Comparison of ENCODE assay signal across 35 cellular contexts in the genomic region with DNA sequence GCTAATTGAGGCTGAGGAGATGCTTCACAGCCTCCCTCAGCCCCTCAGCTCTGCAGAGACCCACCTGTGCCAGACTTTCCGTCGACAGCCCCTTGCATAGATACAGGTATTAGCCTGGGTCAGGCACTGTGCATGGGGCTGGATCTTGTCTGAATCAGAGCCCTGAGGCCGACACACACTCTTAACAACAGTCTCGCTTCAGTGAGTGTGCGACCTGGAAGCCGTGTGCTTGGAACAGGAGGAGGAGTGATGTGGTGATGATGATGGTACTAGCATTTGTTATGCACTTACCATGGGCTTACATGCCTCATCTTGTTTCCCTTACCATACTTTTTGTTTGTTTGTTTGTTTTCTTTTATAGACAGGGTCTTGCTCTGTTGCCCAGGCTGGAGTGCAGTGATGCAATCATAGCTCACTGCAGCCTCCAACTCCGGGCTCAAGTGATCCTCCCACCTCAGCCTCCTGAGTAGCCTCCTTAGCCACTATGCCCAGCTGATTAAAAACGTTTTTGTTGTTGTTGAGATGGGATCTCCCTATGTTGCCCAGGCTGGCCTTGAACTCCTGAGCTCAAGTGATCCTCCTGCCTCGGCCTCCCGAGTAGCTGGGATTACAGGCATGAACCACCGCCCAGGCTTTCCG.
"Had no signal": no experiment of that assay in that cellular context is flagged by ENCODE, and none has a peak within 500 bp of the region (broad histone marks: within the 10 kb centered on the region; RNA-seq: fewer than 3 reads in every experiment).

No MANE protein-coding gene starts in this region.

- H3K36me3 ChIP-seq: adrenal gland, cardiac muscle cell, gastroesophageal sphincter, left ventricle myocardium inferior, ovary, sigmoid colon, stomach, tibial artery had no signal

- H3K27ac ChIP-seq: adrenal gland, body of pancreas, cardiac muscle cell, coronary artery, dorsolateral prefrontal cortex, gastroesophageal sphincter, hepatocyte, left ventricle myocardium inferior, ovary, sigmoid colon, stomach, tibial artery, VCaP had no signal

- H2AFZ ChIP-seq: hepatocyte had no signal

- H3K9me3 ChIP-seq: adrenal gland, body of pancreas, gastroesophageal sphincter, left ventricle myocardium inferior, mucosa of descending colon, ovary, sigmoid colon, stomach, tibial artery had no signal

- H3K27ac Mint-ChIP-seq: activated naive CD8-positive, alpha-beta T cell treated with anti-CD3 and anti-CD28 coated beads for 36 hours; natural killer cell treated with Interleukin-12 subunit alpha and Interleukin-12 subunit beta and Interleukin-15 and Interleukin-18, amount 100 ng/mL, for 72 hours; progenitor cell of endocrine pancreas; stimulated activated naive B cell treated with anti-CD40 and anti-IgM and Interleukin-4, amounts not matched to agents 10 μg/mL and 1 μg/mL and 100 μg/mL, for 72 hours; T-helper 1 cell treated with Interleukin-12 subunit alpha and Interleukin-12 subunit beta and Interleukin-4 antibody, amounts not matched to agents 30 μg/mL and 1 μg/mL, for 36 hours had no signal

- H3K4me1 Mint-ChIP-seq: activated naive CD8-positive, alpha-beta T cell treated with anti-CD3 and anti-CD28 coated beads for 36 hours had no signal

- ATAC-seq: activated CD4-positive, CD25-positive, alpha-beta regulatory T cell treated with anti-CD3 and anti-CD28 coated beads, Interleukin-2, amount 50 U/mL, for 24 hours; body of pancreas; gastroesophageal sphincter; mucosa of descending colon; stimulated activated naive B cell treated with anti-CD40 and anti-IgM and Interleukin-4, amounts not matched to agents 10 μg/mL and 1 μg/mL and 100 μg/mL, for 72 hours had no signal

- H3K27me3 Mint-ChIP-seq: activated naive CD8-positive, alpha-beta T cell treated with anti-CD3 and anti-CD28 coated beads for 36 hours; stimulated activated naive B cell treated with anti-CD40 and anti-IgM and Interleukin-4, amounts not matched to agents 10 μg/mL and 1 μg/mL and 100 μg/mL, for 72 hours had no signal

- DNase-seq: activated CD4-positive, alpha-beta T cell treated with anti-CD3 and anti-CD28 coated beads for 48 hours; activated CD4-positive, alpha-beta T cell treated with anti-CD3 and anti-CD28 coated beads, Interleukin-2, amount 50 U/mL, for 48 hours; activated CD8-positive, alpha-beta memory T cell treated with anti-CD3 and anti-CD28 coated beads for 24 hours; activated effector memory CD4-positive, alpha-beta T cell treated with Interleukin-2 at 50 U/mL for 16 hours; activated naive CD4-positive, alpha-beta T cell treated with Interleukin-2 at 50 U/mL for 16 hours; activated naive CD8-positive, alpha-beta T cell treated with anti-CD3 and anti-CD28 coated beads for 36 hours; aorta; body of pancreas; dorsolateral prefrontal cortex; effector memory CD4-positive, alpha-beta T cell; left ventricle myocardium inferior; mucosa of descending colon; ovary; retina; sigmoid colon; small intestine; stimulated activated CD4-positive, alpha-beta T cell treated with anti-CD3 and anti-CD28 coated beads, Interleukin-1b, Interleukin-23, amount 100 ng/mL, for 48 hours; stimulated activated CD4-positive, alpha-beta T cell treated with anti-CD3 and anti-CD28 coated beads, Interleukin-4, amount 100 ng/mL, for 4 hours; stimulated activated CD8-positive, alpha-beta memory T cell treated with anti-CD3 and anti-CD28 coated beads, Interleukin-4, amount 100 ng/mL, for 48 hours; stimulated activated naive B cell treated with anti-CD40 and anti-IgM and Interleukin-4, amounts not matched to agents 10 μg/mL and 1 μg/mL and 100 μg/mL, for 72 hours; stomach; T-helper 9 cell; tibial artery had no signal

- H3K4me1 ChIP-seq: body of pancreas, gastroesophageal sphincter, left ventricle myocardium inferior, sigmoid colon, stomach, tibial artery had no signal

- H3K4me3 Mint-ChIP-seq: activated naive CD8-positive, alpha-beta T cell treated with anti-CD3 and anti-CD28 coated beads for 36 hours; natural killer cell treated with Interleukin-12 subunit alpha and Interleukin-12 subunit beta and Interleukin-15 and Interleukin-18, amount 100 ng/mL, for 72 hours; stimulated activated naive B cell treated with anti-CD40 and anti-IgM and Interleukin-4, amounts not matched to agents 10 μg/mL and 1 μg/mL and 100 μg/mL, for 72 hours; T-helper 1 cell treated with Interleukin-12 subunit alpha and Interleukin-12 subunit beta and Interleukin-4 antibody, amounts not matched to agents 30 μg/mL and 1 μg/mL, for 36 hours had no signal

- H3K27me3 ChIP-seq: adrenal gland, body of pancreas, hepatocyte, ovary had no signal

- H3K4me3 ChIP-seq: adrenal gland, body of pancreas, cardiac muscle cell, coronary artery, dorsolateral prefrontal cortex, gastroesophageal sphincter, hepatocyte, left ventricle myocardium inferior, lung, mucosa of descending colon, ovary, sigmoid colon, stomach, tibial artery had no signal

- H3K9me3 Mint-ChIP-seq: activated naive CD8-positive, alpha-beta T cell treated with anti-CD3 and anti-CD28 coated beads for 36 hours; natural killer cell treated with Interleukin-12 subunit alpha and Interleukin-12 subunit beta and Interleukin-15 and Interleukin-18, amount 100 ng/mL, for 72 hours; stimulated activated naive B cell treated with anti-CD40 and anti-IgM and Interleukin-4, amounts not matched to agents 10 μg/mL and 1 μg/mL and 100 μg/mL, for 72 hours; T-helper 1 cell treated with Interleukin-12 subunit alpha and Interleukin-12 subunit beta and Interleukin-4 antibody, amounts not matched to agents 30 μg/mL and 1 μg/mL, for 36 hours had no signal

- FAIRE-seq: small intestine, TTC549 had no signal

- H3K36me3 Mint-ChIP-seq: activated naive CD8-positive, alpha-beta T cell treated with anti-CD3 and anti-CD28 coated beads for 36 hours; natural killer cell treated with Interleukin-12 subunit alpha and Interleukin-12 subunit beta and Interleukin-15 and Interleukin-18, amount 100 ng/mL, for 72 hours had no signal

- H3K4me2 ChIP-seq: hepatocyte had no signal

- H3K79me2 ChIP-seq: hepatocyte had no signal
